12 cellular contexts compared by ENCODE assay signal in the genomic region with DNA sequence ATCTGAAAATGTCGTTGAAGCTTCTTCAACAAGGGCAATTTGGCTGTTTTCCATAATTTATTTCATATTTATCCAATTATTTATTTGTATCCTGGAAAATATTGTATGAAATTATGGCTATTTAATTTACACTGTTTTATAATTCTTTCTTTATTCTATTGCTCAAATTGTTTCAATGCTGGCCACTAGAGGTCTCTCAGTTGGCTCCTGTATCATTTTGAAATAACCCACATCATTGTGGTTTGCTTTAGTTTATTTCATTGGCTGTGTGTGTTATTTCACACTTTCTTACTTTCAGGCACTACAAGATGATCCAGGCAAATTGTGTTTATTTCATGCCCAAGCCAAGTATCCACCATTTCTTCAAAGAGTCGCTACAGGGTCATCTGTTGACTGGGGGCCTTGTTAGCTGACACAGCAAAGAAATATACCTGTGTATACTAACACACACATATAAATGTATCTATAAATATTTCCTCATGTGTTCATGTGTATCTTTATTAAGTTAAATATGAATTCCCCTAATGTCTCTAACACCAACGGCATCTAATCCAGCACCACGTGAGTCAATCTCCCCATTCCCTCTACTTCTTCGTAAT.
A peak's percentile ranks its signal among the peaks of the same experiment; 100 is the strongest.
DNase-seq lines count a peak whose midpoint lies in the region; ATAC-seq and TF ChIP-seq lines count a peak whose summit lies in the region.
"Had no signal": no experiment of that assay in that cellular context is flagged by ENCODE, and none has a peak within 500 bp of the region (broad histone marks: within the 10 kb centered on the region; RNA-seq: fewer than 3 reads in every experiment).

No MANE protein-coding gene starts in this region.

- H3K27ac Mint-ChIP-seq in HFFc6: no peak overlapping the region
- H3K27ac Mint-ChIP-seq in activated T-helper 17 cell treated with anti-CD3 and anti-CD28 coated beads, Interleukin-2, amount 50 U/mL, for 72 hours: no peak overlapping the region
- H3K27ac Mint-ChIP-seq: activated CD4-positive, alpha-beta T cell treated with anti-CD3 and anti-CD28 coated beads, Interleukin-2, amount 10 ng/mL, durations not matched to agents 24 days and 14 days had no signal

- H3K27me3 ChIP-seq in spleen (replicated peaks in 1 of 7): no peaks in the 10 kb centered on the region

- H3K36me3 ChIP-seq in spleen: no peaks in the 10 kb centered on the region

- no peaks in the 10 kb centered on the region for H3K4me1 Mint-ChIP-seq in HFFc6 (ENCODE audit: low read depth)
- no peaks in the 10 kb centered on the region for H3K4me1 Mint-ChIP-seq in activated T-helper 17 cell treated with anti-CD3 and anti-CD28 coated beads, Interleukin-2, amount 50 U/mL, for 72 hours
- H3K4me1 Mint-ChIP-seq: activated CD4-positive, alpha-beta T cell treated with anti-CD3 and anti-CD28 coated beads, Interleukin-2, amount 10 ng/mL, durations not matched to agents 24 days and 14 days had no signal

- ATAC-seq in left lobe of liver: peak; percentile 69
- no peak for ATAC-seq in activated T-helper 17 cell treated with anti-CD3 and anti-CD28 coated beads, Interleukin-2, amount 50 U/mL, for 72 hours (replicated peaks)

- intact Hi-C loops in spleen (cut with DNase I; ENCODE audit: low total_unique reads): loop anchor here (5.0 kb wide), 1 partner anchor 740 kb away; no protein-coding TSS in a partner anchor

- H3K27ac ChIP-seq in spleen: no peak overlapping the region
- H3K27ac ChIP-seq: parathyroid adenoma had no signal

- H3K4me1 ChIP-seq in spleen: no peaks in the 10 kb centered on the region
- H3K4me1 ChIP-seq: parathyroid adenoma had no signal

- DNase-seq in AG09319 (ENCODE audit: extremely low read depth, low read depth) (no peak), HFFc6 (peak; percentile 19), amniotic epithelial cell (ENCODE audit: low read depth) (peak; percentile 9), left lobe of liver (ENCODE audit: low spot score) (no peak), T1000 (lab: John Stamatoyannopoulos, UW) (no peak), spleen (no peak)
- DNase-seq in activated CD8-positive, alpha-beta memory T cell treated with anti-CD3 and anti-CD28 coated beads for 24 hours: no peak
- DNase-seq: activated CD4-positive, alpha-beta T cell treated with anti-CD3 and anti-CD28 coated beads, Interleukin-2, amount 10 ng/mL, durations not matched to agents 24 days and 14 days; effector CD4-positive, alpha-beta T cell; NCI-H2081 treated with DMSO at 0.1 percent for 48 hours had no signal

- H3K4me3 Mint-ChIP-seq in HFFc6: no peak overlapping the region
- no peak overlapping the region for H3K4me3 Mint-ChIP-seq in activated T-helper 17 cell treated with anti-CD3 and anti-CD28 coated beads, Interleukin-2, amount 50 U/mL, for 72 hours
- H3K4me3 Mint-ChIP-seq: activated CD4-positive, alpha-beta T cell treated with anti-CD3 and anti-CD28 coated beads, Interleukin-2, amount 10 ng/mL, durations not matched to agents 24 days and 14 days had no signal

- H3K27me3 Mint-ChIP-seq in HFFc6 (ENCODE audit: insufficient read depth): no peaks in the 10 kb centered on the region
- peaks cover 4% of the 10 kb centered on the region for H3K27me3 Mint-ChIP-seq in activated T-helper 17 cell treated with anti-CD3 and anti-CD28 coated beads, Interleukin-2, amount 50 U/mL, for 72 hours
- H3K27me3 Mint-ChIP-seq: activated CD4-positive, alpha-beta T cell treated with anti-CD3 and anti-CD28 coated beads, Interleukin-2, amount 10 ng/mL, durations not matched to agents 24 days and 14 days had no signal

- 68 to 77% (median 70%) methylated on average over 5 of the region's 5 CpGs for WGBS in spleen, 5 donors

- peaks cover 20% of the 10 kb centered on the region for H3K9me3 Mint-ChIP-seq in HFFc6
- peaks cover 30% of the 10 kb centered on the region for H3K9me3 Mint-ChIP-seq in activated T-helper 17 cell treated with anti-CD3 and anti-CD28 coated beads, Interleukin-2, amount 50 U/mL, for 72 hours

- no peaks in the 10 kb centered on the region for H3K36me3 Mint-ChIP-seq in HFFc6 (ENCODE audit: low read depth)
- H3K36me3 Mint-ChIP-seq in activated T-helper 17 cell treated with anti-CD3 and anti-CD28 coated beads, Interleukin-2, amount 50 U/mL, for 72 hours (ENCODE audit: low read depth): no peaks in the 10 kb centered on the region

- H3K9me3 ChIP-seq in spleen: peaks cover 0 to 24% (median 1%) of the 10 kb centered on the region in 8 donors

- TF ChIP-seq POLR2A in spleen (IDR thresholded peaks at IDR 0.05): no peak

- no peak overlapping the region for H3K4me3 ChIP-seq in spleen

- TF ChIP-seq CTCF in AG09319 (IDR thresholded peaks at IDR 0.05; ENCODE audit: low read depth, low read length) (peak; percentile 8), HFFc6 (IDR thresholded peaks at IDR 0.05) (peak; percentile 78), spleen (IDR thresholded peaks at IDR 0.05 in 8 of 11, conservative IDR thresholded peaks at IDR 0.05 in 3 of 11) (peak in 3 of 11 experiments; percentile 15 to 30 (median 25))

Comparison
In these comparisons a context has a peak if more than half of its experiments do, and no peak if none do; other contexts are left out.
1. DNase-seq: peak in HFFc6 (single experiment) and amniotic epithelial cell (single experiment); none in AG09319 (single experiment), left lobe of liver (single experiment), T1000 (single experiment), spleen (single experiment) and activated CD8-positive, alpha-beta memory T cell treated with anti-CD3 and anti-CD28 coated beads for 24 hours (single experiment).